Comparison of ENCODE assay signal across 16 cellular contexts in the genomic region with DNA sequence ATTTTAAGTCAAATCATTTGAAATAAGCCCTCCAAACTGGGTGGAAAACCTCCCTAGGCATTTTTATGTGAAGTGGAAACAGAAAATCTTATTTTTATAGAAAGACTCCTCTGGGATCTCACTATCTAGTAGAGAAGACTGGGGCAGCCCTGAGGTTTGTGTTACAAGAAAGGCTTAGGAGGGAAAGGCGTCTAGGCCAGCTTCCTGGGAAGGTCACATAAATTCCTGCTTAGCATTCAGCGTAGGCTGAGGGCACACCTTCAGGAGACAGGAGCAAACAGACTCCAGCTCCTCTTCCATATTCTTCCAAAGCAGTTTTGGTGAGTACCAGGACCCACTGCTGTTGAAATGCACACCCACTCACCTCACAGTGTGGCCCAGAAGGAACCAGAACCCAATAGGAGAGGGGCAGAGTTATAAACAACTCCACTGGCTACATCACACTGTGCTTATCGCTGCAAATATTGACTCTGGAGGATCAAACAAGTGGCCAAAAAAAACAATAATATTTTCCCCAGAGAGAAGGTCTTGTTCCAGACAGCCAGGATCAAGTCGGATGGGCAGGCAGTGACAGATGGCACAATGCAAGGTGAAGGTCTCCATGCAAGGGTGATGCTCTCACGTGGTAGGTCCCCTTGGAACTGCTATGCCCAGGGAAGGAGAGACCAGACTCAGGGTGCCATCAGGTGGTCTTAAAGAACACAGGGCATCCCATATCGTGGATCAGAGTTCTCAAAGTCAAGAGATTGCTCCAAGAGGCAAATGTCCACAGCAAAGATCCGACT.
"Had no signal": no experiment of that assay in that cellular context is flagged by ENCODE, and none has a peak within 500 bp of the region (broad histone marks: within the 10 kb centered on the region; RNA-seq: fewer than 3 reads in every experiment).

No MANE protein-coding gene starts in this region.

- ATAC-seq: activated CD8-positive, alpha-beta memory T cell treated with anti-CD3 and anti-CD28 coated beads, Interleukin-2, amount 10 ng/mL, durations not matched to agents 7 days and 5 days; gastrocnemius medialis; heart left ventricle had no signal

- DNase-seq: activated CD4-positive, alpha-beta T cell treated with anti-CD3 and anti-CD28 coated beads for 1 hour; activated CD4-positive, alpha-beta T cell treated with anti-CD3 and anti-CD28 coated beads, Interleukin-2, amount 50 U/mL, for 48 hours; activated CD8-positive, alpha-beta memory T cell treated with anti-CD3 and anti-CD28 coated beads, Interleukin-2, amount 10 ng/mL, durations not matched to agents 7 days and 5 days; activated naive CD4-positive, alpha-beta T cell treated with anti-CD3 and anti-CD28 coated beads, Interleukin-2, amount 50 U/mL, for 16 hours; activated T-cell treated with anti-CD3 and anti-CD28 coated beads, Interleukin-2, amount 50 U/mL, for 24 hours; erythroblast; gastrocnemius medialis; heart left ventricle; immature natural killer cell; stimulated activated CD4-positive, alpha-beta T cell treated with anti-CD3 and anti-CD28 coated beads, Interleukin-12 subunit alpha, Interleukin-12 subunit beta, amount 100 ng/mL, for 4 hours; stimulated activated CD4-positive, alpha-beta T cell treated with anti-CD3 and anti-CD28 coated beads, Interleukin-2, amount 100 ng/mL, for 24 hours; stomach; testis; upper lobe of left lung had no signal

- H3K4me3 ChIP-seq: cardiac muscle cell, gastrocnemius medialis, heart left ventricle, lung, stomach, testis, upper lobe of left lung had no signal
